ENCODE assay signal across 1 cellular context in the genomic region with DNA sequence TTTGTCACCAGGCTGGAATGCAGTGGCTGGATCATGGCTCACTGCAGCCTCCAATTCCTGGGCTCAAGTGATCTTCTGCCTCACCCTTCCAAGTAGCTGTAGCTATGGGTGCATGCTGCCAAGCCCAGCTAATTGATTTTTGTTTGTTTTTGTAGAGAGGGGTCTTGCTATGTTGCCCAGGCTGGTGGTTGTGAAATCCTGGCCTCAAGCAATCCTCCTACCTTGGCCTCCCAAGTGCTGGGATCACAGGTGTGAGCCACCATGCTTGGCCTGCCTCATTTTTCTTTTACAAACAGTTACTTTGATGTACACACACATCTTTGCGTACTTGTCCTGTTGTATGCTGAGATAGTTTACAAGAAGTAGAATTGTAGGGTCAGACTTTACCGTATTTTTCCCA.
TF ChIP-seq lines count a peak whose summit lies in the region.

No MANE protein-coding gene starts in this region.

TF ChIP-seq in HepG2, 621 proteins besides CTCF, POLR2A, EP300 and RAD21 (continued from another document):
- TF ChIP-seq, protein P1, sequence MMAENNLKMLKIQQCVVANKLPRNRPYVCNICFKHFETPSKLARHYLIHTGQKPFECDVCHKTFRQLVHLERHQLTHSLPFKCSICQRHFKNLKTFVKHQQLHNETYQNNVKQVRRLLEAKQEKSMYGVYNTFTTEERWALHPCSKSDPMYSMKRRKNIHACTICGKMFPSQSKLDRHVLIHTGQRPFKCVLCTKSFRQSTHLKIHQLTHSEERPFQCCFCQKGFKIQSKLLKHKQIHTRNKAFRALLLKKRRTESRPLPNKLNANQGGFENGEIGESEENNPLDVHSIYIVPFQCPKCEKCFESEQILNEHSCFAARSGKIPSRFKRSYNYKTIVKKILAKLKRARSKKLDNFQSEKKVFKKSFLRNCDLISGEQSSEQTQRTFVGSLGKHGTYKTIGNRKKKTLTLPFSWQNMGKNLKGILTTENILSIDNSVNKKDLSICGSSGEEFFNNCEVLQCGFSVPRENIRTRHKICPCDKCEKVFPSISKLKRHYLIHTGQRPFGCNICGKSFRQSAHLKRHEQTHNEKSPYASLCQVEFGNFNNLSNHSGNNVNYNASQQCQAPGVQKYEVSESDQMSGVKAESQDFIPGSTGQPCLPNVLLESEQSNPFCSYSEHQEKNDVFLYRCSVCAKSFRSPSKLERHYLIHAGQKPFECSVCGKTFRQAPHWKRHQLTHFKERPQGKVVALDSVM (CRISPR knock-in tag; IDR thresholded peaks at IDR 0.05) = peak; percentile 82
- TF ChIP-seq GLI4 (CRISPR knock-in tag; IDR thresholded peaks at IDR 0.05; ENCODE audit: borderline replicate concordance) (no peak), SMAD3 (CRISPR knock-in tag; IDR thresholded peaks at IDR 0.05) (no peak), ZNF430 (CRISPR knock-in tag; IDR thresholded peaks at IDR 0.05) (no peak), SMARCE1 (IDR thresholded peaks at IDR 0.05; ENCODE audit: borderline replicate concordance) (no peak), ZNF761 (CRISPR knock-in tag; conservative IDR thresholded peaks at IDR 0.05) (no peak), ZNF44 (CRISPR knock-in tag; IDR thresholded peaks at IDR 0.05) (no peak)
